In genomic region chr1:73065585-73065984, GRCh38 we compare ENCODE assay signal across 10 cellular contexts.
DNase-seq lines count a peak whose midpoint lies in the region.
"Had no signal": no experiment of that assay in that cellular context is flagged by ENCODE, and none has a peak within 500 bp of the region (broad histone marks: within the 10 kb centered on the region; RNA-seq: fewer than 3 reads in every experiment).

No MANE protein-coding gene starts in this region.

- H2AK5ac ChIP-seq in trophoblast cell (ENCODE audit: low read length): no peak overlapping the region

- no CpG with 5 or more reads among the region's 5 CpGs for WGBS in trophoblast cell (ENCODE audit: extremely low coverage, insufficient coverage, insufficient read length)

- H2BK12ac ChIP-seq in trophoblast cell (ENCODE audit: low read length): no peak overlapping the region

- H2AFZ ChIP-seq in trophoblast cell (ENCODE audit: insufficient read depth, low read length, poor library complexity): no peak overlapping the region

- peak; percentile 81 to 90 for DNase-seq in HAP-1 (ENCODE audit: low spot score in 2 of 2)
- DNase-seq in NCI-H345 (lab: John Stamatoyannopoulos, UW): peak; percentile 89
- DNase-seq in cerebellar cortex (ENCODE audit: low spot score): peak; percentile 0
- peak; percentile 60 to 74 for DNase-seq in trophoblast cell
- DNase-seq in KG1 (lab: John Stamatoyannopoulos, UW): no peak
- no peak for DNase-seq in COLO668 (lab: John Stamatoyannopoulos, UW; ENCODE audit: unreplicated experiment)
- no peak for DNase-seq in UCSD-AML1 (lab: John Stamatoyannopoulos, UW; ENCODE audit: unreplicated experiment)
- DNase-seq in NCI-H2196 treated with DMSO at 0.1 percent for 48 hours (lab: John Stamatoyannopoulos, UW; ENCODE audit: unreplicated experiment): no peak

- peak overlapping the region; percentile 54 for H3K4me2 ChIP-seq in trophoblast cell (ENCODE audit: low read length)

- in situ Hi-C loops in HAP-1 (cut with MboI; ENCODE audit: low sequenced_read_pairs): no loop called here

- H3K36me3 ChIP-seq in HAP-1 (replicated peaks): no peaks in the 10 kb centered on the region
- H3K36me3 ChIP-seq in trophoblast cell (ENCODE audit: control insufficient read depth in 1 of 2, insufficient read depth in 2 of 2, low read length in 2 of 2): no peaks in the 10 kb centered on the region
- H3K36me3 ChIP-seq: SJSA1 had no signal

- H3K4ac ChIP-seq in trophoblast cell (ENCODE audit: low read depth, low read length): no peak overlapping the region

- H3K79me1 ChIP-seq in trophoblast cell (ENCODE audit: low read length): no peaks in the 10 kb centered on the region

- peaks cover 13% of the 10 kb centered on the region for H3K4me1 ChIP-seq in HAP-1
- H3K4me1 ChIP-seq in trophoblast cell (ENCODE audit: control insufficient read depth in 1 of 2, insufficient read depth in 2 of 2, low read length in 2 of 2): no peaks in the 10 kb centered on the region
- H3K4me1 ChIP-seq: SJSA1 had no signal

- H3K9ac ChIP-seq in trophoblast cell (ENCODE audit: low read length): no peak overlapping the region

- no peak overlapping the region for H4K12ac ChIP-seq in trophoblast cell (ENCODE audit: low read depth, low read length)

- H3K18ac ChIP-seq in trophoblast cell (ENCODE audit: low read length): no peak overlapping the region

- H3K27me3 ChIP-seq in HAP-1 (ENCODE audit: low read depth) (no peaks in the 10 kb centered on the region), trophoblast cell (ENCODE audit: insufficient read depth, low read length) (no peaks in the 10 kb centered on the region)
- H3K27me3 ChIP-seq: SJSA1 had no signal

- no peak overlapping the region for H2BK120ac ChIP-seq in trophoblast cell (ENCODE audit: insufficient read depth, low read length, poor library complexity)

- no peak overlapping the region for H4K8ac ChIP-seq in trophoblast cell (ENCODE audit: low read depth, low read length)

- H3K4me3 ChIP-seq in HAP-1: no peak overlapping the region
- no peak overlapping the region for H3K4me3 ChIP-seq in trophoblast cell (ENCODE audit: low read depth, low read length)
- H3K4me3 ChIP-seq: SJSA1 had no signal

- H4K91ac ChIP-seq in trophoblast cell (ENCODE audit: low read depth, low read length): no peak overlapping the region

- H3K79me2 ChIP-seq in trophoblast cell (ENCODE audit: control insufficient read depth, insufficient read depth, low read length, poor library complexity): no peaks in the 10 kb centered on the region

- H3K23ac ChIP-seq in trophoblast cell (ENCODE audit: low read length): no peak overlapping the region

- H3K9me3 ChIP-seq in HAP-1 (0 out of 2 replicates have a peak, but pooled peaks cover 4% of the 10 kb centered on the region), trophoblast cell (ENCODE audit: insufficient read depth, low read depth, low read length) (peaks cover 7% of the 10 kb centered on the region)
- H3K9me3 ChIP-seq: SJSA1 had no signal

- no peak overlapping the region for H2BK5ac ChIP-seq in trophoblast cell (ENCODE audit: low read depth, low read length, poor library complexity)

- no peak overlapping the region for H3K14ac ChIP-seq in trophoblast cell (ENCODE audit: low read length)

- H3K27ac ChIP-seq in trophoblast cell (ENCODE audit: low read depth, low read length): peak overlapping the region; percentile 51
- H3K27ac ChIP-seq: epithelial cell of prostate, SJSA1 had no signal

Comparison
In these comparisons a context has a peak if more than half of its experiments do, and no peak if none do; other contexts are left out.
1. DNase-seq: peak in HAP-1 (2 of 2), NCI-H345 (single experiment), cerebellar cortex (single experiment) and trophoblast cell (2 of 2); none in KG1 (single experiment), COLO668 (single experiment), UCSD-AML1 (single experiment) and NCI-H2196 treated with DMSO at 0.1 percent for 48 hours (single experiment).